Comparison of ENCODE assay signal across 8 cellular contexts in the genomic region with DNA sequence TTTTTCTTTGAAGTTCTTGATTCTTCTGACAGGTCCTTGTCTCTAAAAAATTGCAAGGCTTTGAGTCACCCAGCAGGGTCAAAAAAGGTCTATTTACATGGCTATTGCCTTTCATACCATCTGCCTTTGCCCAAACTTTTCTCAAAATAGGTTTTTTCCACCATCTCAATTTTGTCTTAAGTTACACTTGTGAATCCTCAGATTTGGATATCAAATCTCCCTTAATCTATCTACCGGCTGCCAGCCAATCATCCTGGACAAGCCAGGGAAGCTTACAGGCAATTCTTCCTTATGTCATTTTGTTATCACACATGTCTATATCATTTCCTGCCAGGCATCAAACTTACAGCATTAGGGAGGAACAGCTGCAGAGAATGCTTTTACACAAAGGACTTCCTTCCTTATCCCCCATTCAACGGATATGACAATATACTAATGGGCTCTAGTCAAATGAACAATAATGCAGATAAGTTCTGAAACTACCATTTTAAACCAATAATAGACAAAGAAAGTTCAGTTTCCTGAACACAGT.
A peak's percentile ranks its signal among the peaks of the same experiment; 100 is the strongest.
DNase-seq lines count a peak whose midpoint lies in the region; ATAC-seq and TF ChIP-seq lines count a peak whose summit lies in the region.

No MANE protein-coding gene starts in this region.

- DNase-seq in GM10266 (ENCODE audit: extremely low spot score) (peak; percentile 38), NCI-H226 (peak; percentile 71), trophoblast cell (peak in 1 of 2 donors; percentile 52), DMS114 treated with DMSO at 0.1 percent for 48 hours (lab: John Stamatoyannopoulos, UW; ENCODE audit: unreplicated experiment) (no peak), NCI-H2029 treated with DMSO at 0.1 percent for 48 hours (lab: John Stamatoyannopoulos, UW) (no peak)
- no peak for DNase-seq in stimulated activated CD4-positive, alpha-beta T cell treated with anti-CD3 and anti-CD28 coated beads, Interleukin-4, amount 100 ng/mL, for 4 hours

- peaks cover 20% of the 10 kb centered on the region for H3K36me3 Mint-ChIP-seq in dendritic cell treated with granulocyte-macrophage colony-stimulating factor and Interleukin-4, amounts not matched to agents 40 ng/mL and 50 ng/mL, for 4 days (ENCODE audit: low read depth)

- peak overlapping the region; percentile 48 for H3K4me2 ChIP-seq in trophoblast cell (ENCODE audit: low read length)

- no peaks in the 10 kb centered on the region for H3K9me3 ChIP-seq in trophoblast cell (ENCODE audit: insufficient read depth, low read depth, low read length)

- no peak for TF ChIP-seq CTCF in GM10266 (IDR thresholded peaks at IDR 0.05; ENCODE audit: control insufficient read depth, insufficient read depth, low read depth, missing control alignments)

- peak overlapping the region; percentile 67 for H3K27ac Mint-ChIP-seq in dendritic cell treated with granulocyte-macrophage colony-stimulating factor and Interleukin-4, amounts not matched to agents 40 ng/mL and 50 ng/mL, for 4 days

- peaks cover 15% of the 10 kb centered on the region for H3K79me1 ChIP-seq in trophoblast cell (ENCODE audit: low read length)

- H3K4me1 ChIP-seq in trophoblast cell (ENCODE audit: control insufficient read depth in 1 of 2, insufficient read depth in 2 of 2, low read length in 2 of 2), result peaks cover 3 to 11% of the 10 kb centered on the region in 2 experiments

- no peak for ATAC-seq in GM21526 (IDR thresholded peaks at IDR 0.05; ENCODE audit: low FRiP score, unreplicated experiment)

- H3K9ac ChIP-seq in trophoblast cell (ENCODE audit: low read length), result no peak overlapping the region

- H3K36me3 ChIP-seq in trophoblast cell (ENCODE audit: control insufficient read depth in 1 of 2, insufficient read depth in 2 of 2, low read length in 2 of 2), result no peaks in the 10 kb centered on the region

- no peak overlapping the region for H3K4me3 Mint-ChIP-seq in dendritic cell treated with granulocyte-macrophage colony-stimulating factor and Interleukin-4, amounts not matched to agents 40 ng/mL and 50 ng/mL, for 4 days

- peaks cover 10% of the 10 kb centered on the region for H3K9me3 Mint-ChIP-seq in dendritic cell treated with granulocyte-macrophage colony-stimulating factor and Interleukin-4, amounts not matched to agents 40 ng/mL and 50 ng/mL, for 4 days

- H3K18ac ChIP-seq in trophoblast cell (ENCODE audit: low read length), result no peak overlapping the region

- H4K12ac ChIP-seq in trophoblast cell (ENCODE audit: low read depth, low read length), result no peak overlapping the region

- H3K14ac ChIP-seq in trophoblast cell (ENCODE audit: low read length), result no peak overlapping the region

- H2AK5ac ChIP-seq in trophoblast cell (ENCODE audit: low read length), result no peak overlapping the region

- no peaks in the 10 kb centered on the region for H3K27me3 Mint-ChIP-seq in dendritic cell treated with granulocyte-macrophage colony-stimulating factor and Interleukin-4, amounts not matched to agents 40 ng/mL and 50 ng/mL, for 4 days

- WGBS in trophoblast cell (ENCODE audit: extremely low coverage, insufficient coverage, insufficient read length), result no CpG with 5 or more reads among the region's 2 CpGs

- no peak overlapping the region for H4K8ac ChIP-seq in trophoblast cell (ENCODE audit: low read depth, low read length)

- peaks cover 3% of the 10 kb centered on the region for H3K79me2 ChIP-seq in trophoblast cell (ENCODE audit: control insufficient read depth, insufficient read depth, low read length, poor library complexity)

- H2BK12ac ChIP-seq in trophoblast cell (ENCODE audit: low read length), result no peak overlapping the region

- H3K4ac ChIP-seq in trophoblast cell (ENCODE audit: low read depth, low read length), result no peak overlapping the region

- intact Hi-C loops in dendritic cell treated with granulocyte-macrophage colony-stimulating factor and Interleukin-4, amounts not matched to agents 40 ng/mL and 50 ng/mL, for 4 days (cut with micrococcal nuclease), result no loop called here

- peak overlapping the region; percentile 59 for H3K27ac ChIP-seq in trophoblast cell (ENCODE audit: low read depth, low read length)

- no peak overlapping the region for H3K4me3 ChIP-seq in trophoblast cell (ENCODE audit: low read depth, low read length)

- no peak overlapping the region for H2AFZ ChIP-seq in trophoblast cell (ENCODE audit: insufficient read depth, low read length, poor library complexity)

- H3K23ac ChIP-seq in trophoblast cell (ENCODE audit: low read length), result no peak overlapping the region

- no peak overlapping the region for H2BK120ac ChIP-seq in trophoblast cell (ENCODE audit: insufficient read depth, low read length, poor library complexity)

- H3K4me1 Mint-ChIP-seq in dendritic cell treated with granulocyte-macrophage colony-stimulating factor and Interleukin-4, amounts not matched to agents 40 ng/mL and 50 ng/mL, for 4 days (ENCODE audit: low read depth), result peaks cover 60% of the 10 kb centered on the region

- no peaks in the 10 kb centered on the region for H3K27me3 ChIP-seq in trophoblast cell (ENCODE audit: insufficient read depth, low read length)

- no peak overlapping the region for H4K91ac ChIP-seq in trophoblast cell (ENCODE audit: low read depth, low read length)

- H2BK5ac ChIP-seq in trophoblast cell (ENCODE audit: low read depth, low read length, poor library complexity), result peak overlapping the region; percentile 69

Comparison
In these comparisons a context has a peak if more than half of its experiments do, and no peak if none do; other contexts are left out.
1. DNase-seq: peak in GM10266 (single experiment) and NCI-H226 (single experiment); none in stimulated activated CD4-positive, alpha-beta T cell treated with anti-CD3 and anti-CD28 coated beads, Interleukin-4, amount 100 ng/mL, for 4 hours (0 of 2), DMS114 treated with DMSO at 0.1 percent for 48 hours (single experiment) and NCI-H2029 treated with DMSO at 0.1 percent for 48 hours (single experiment).